ENCODE assay signal across 8 cellular contexts in the genomic region with DNA sequence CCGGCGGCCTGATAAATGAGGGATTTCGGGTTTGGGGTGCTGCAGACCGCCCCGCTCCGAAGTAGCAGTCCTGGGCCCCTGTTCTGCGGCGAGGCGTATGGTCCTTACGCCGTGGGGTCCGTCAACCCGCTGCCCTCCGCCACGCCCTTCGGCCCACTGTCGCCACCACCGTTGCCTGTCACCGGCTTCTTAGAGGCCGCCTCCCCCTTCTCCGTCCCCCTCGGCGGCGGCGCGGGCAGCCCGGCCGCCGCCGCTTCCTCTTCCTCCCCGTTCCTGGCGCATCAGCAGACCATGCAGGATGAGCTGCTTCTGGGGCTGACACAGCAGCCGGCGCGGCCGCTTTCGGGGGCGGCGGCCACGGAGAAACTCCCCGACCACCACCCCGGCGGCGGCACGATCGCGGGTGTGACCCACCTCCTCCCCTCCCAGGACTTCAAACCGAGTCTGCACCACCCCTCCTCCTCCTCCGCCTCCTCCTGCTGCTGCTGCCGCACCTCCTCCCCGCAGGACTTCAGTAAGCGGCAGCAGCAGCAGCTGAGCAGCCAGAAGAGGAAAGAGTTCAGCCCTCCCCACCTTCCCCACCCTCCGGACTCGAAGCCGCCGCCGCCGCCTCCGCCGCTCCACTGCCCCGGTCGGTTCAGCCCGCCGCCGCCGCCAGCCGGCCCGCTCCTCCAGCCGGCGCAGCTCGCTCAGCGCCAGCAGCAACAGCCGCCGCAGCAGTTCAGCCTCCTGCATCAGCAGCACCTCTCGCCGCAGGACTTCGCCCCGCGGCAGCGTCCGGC. TPM values are rescaled to one million over a fixed set of nuclear protein-coding genes. Genes with fewer than 3 reads are reported as not detected.
DNase-seq lines count a peak whose midpoint lies in the region; ATAC-seq and TF ChIP-seq lines count a peak whose summit lies in the region.

No MANE protein-coding gene starts in this region.

- peak overlapping the region; percentile 91 to 98 (median 94) for H3K27ac Mint-ChIP-seq in immature natural killer cell

- peaks cover 0 to 6% (median 5%) of the 10 kb centered on the region in 3 donors for H3K36me3 Mint-ChIP-seq in immature natural killer cell

- H3K4me3 ChIP-seq in WI38 (ENCODE audit: low read depth, low read length) (peak overlapping the region; percentile 89), breast epithelium (peak overlapping the region; percentile 94 to 98 (median 95)), spleen (peak overlapping the region; percentile 68 to 96 (median 86))

- H3K9me3 ChIP-seq in breast epithelium (no peaks in the 10 kb centered on the region), spleen (no peaks in the 10 kb centered on the region)

- TF ChIP-seq CTCF in WI38 (IDR thresholded peaks at IDR 0.05; ENCODE audit: low read depth, low read length) = no peak
- no peak for TF ChIP-seq CTCF in breast epithelium (IDR thresholded peaks at IDR 0.05)
- no peak for TF ChIP-seq CTCF in spleen (IDR thresholded peaks at IDR 0.05 in 8 of 11, conservative IDR thresholded peaks at IDR 0.05 in 3 of 11)

- ATAC-seq in GM18502 (IDR thresholded peaks at IDR 0.05; ENCODE audit: poor library complexity, unreplicated experiment) (peak; percentile 26), HG02798 (IDR thresholded peaks at IDR 0.05; ENCODE audit: poor library complexity, unreplicated experiment) (peak; percentile 32)

- H3K9me3 Mint-ChIP-seq in immature natural killer cell = no peaks in the 10 kb centered on the region

- 0 to 1% (median 1%) methylated on average over 34 to 81 of the region's 81 CpGs for WGBS in spleen, 5 donors

- H3K27me3 ChIP-seq in breast epithelium = no peaks in the 10 kb centered on the region
- no peaks in the 10 kb centered on the region for H3K27me3 ChIP-seq in spleen (replicated peaks in 1 of 7)

- H3K27ac ChIP-seq in breast epithelium (peak overlapping the region; percentile 99 to 100), spleen (peak overlapping the region; percentile 95 to 100 (median 100))

- no peaks in the 10 kb centered on the region for H3K36me3 ChIP-seq in breast epithelium
- peaks cover 0 to 7% (median 0%) of the 10 kb centered on the region in 6 donors for H3K36me3 ChIP-seq in spleen

- H3K27me3 Mint-ChIP-seq in immature natural killer cell (ENCODE audit: low read depth in 3 of 3) = peaks cover 12 to 30% (median 15%) of the 10 kb centered on the region in 3 donors

- H3K4me1 Mint-ChIP-seq in immature natural killer cell = peaks cover 29 to 39% of the 10 kb centered on the region in 2 donors

- TF ChIP-seq POLR2A in breast epithelium (IDR thresholded peaks at IDR 0.05) = no peak
- TF ChIP-seq POLR2A in spleen (IDR thresholded peaks at IDR 0.05) = peak in 2 of 3 donors; percentile 61 to 84

- H3K4me1 ChIP-seq in breast epithelium (peaks cover 0 to 10% of the 10 kb centered on the region in 2 donors), spleen (peaks cover 0 to 41% (median 34%) of the 10 kb centered on the region in 6 donors)

- peak overlapping the region; percentile 92 to 95 (median 93) for H3K4me3 Mint-ChIP-seq in immature natural killer cell

- intact Hi-C loops in breast epithelium (cut with DNase I; ENCODE audit: low total_unique reads) = no loop called here
- intact Hi-C loops in spleen (cut with DNase I; ENCODE audit: low total_unique reads) = loop anchor here (10.0 kb wide), 1 partner anchor 652 kb away; the partner anchor contains the start of gene FBXL5

- DNase-seq in NCI-H187 treated with DMSO at 0.1 percent for 48 hours (lab: John Stamatoyannopoulos, UW) (peak; percentile 27), breast epithelium (ENCODE audit: low spot score in 2 of 2) (peak; percentile 61 to 77), immature natural killer cell (peak; percentile 86 to 89 (median 88)), spleen (peak; percentile 96), COLO829 (ENCODE audit: low spot score) (no peak)

RNA-seq across cellular contexts. Expression of gene CPEB2, which starts 0.6 kb away (rescaled TPM):
- total RNA-seq in breast epithelium (10 to 100 TPM; 16.7 to 33.4 (median 26.4) TPM), spleen (10 to 100 TPM; 15.3 to 21.8 (median 17.9) TPM)
- polyA plus RNA-seq in immature natural killer cell (1 to 10 TPM in 2 of 3 donors, under 1 TPM in 1; 0.74 to 1.8 (median 1.4) TPM), spleen (1 to 10 TPM; 3.2 to 4.1 (median 3.2) TPM)
